In genomic region chr5:112737472-112738179, GRCh38 we compare ENCODE assay signal across 8 cellular contexts. TPM values are rescaled to one million over a fixed set of nuclear protein-coding genes. Genes with fewer than 3 reads are reported as not detected.
DNase-seq lines count a peak whose midpoint lies in the region; ATAC-seq, FAIRE-seq and TF ChIP-seq lines count a peak whose summit lies in the region.

Gene APC (plus strand): TSS chr5:112737885. CDS start chr5:112754891, 17,006 bp downstream.

- DNase-seq in GM12891 (ENCODE audit: insufficient read length, low spot score) (peak; percentile 65), NCI-H1694 treated with DMSO at 0.1 percent for 48 hours (lab: John Stamatoyannopoulos, UW) (peak; percentile 79), T-helper 2 cell (peak; percentile 54 to 83 (median 72)), anterior cingulate cortex (lab: John Stamatoyannopoulos, UW) (peak; percentile 84 to 99 (median 96)), right cardiac atrium (peak; percentile 97 to 99 (median 97)), psoas muscle (peak; percentile 95), ureter (ENCODE audit: low spot score) (peak; percentile 92)

- TF ChIP-seq POLR2A in GM12891 (IDR thresholded peaks at IDR 0.05; ENCODE audit: low read depth, low read length): peak; percentile 79

- TF ChIP-seq CTCF in psoas muscle (IDR thresholded peaks at IDR 0.05): no peak

- FAIRE-seq in GM12891 (lab: Jason Lieb, UNC): peak; percentile 99

- H3K27ac ChIP-seq in right cardiac atrium (ENCODE audit: low read length) (peak within 1 kb of the TSS; percentile 67), psoas muscle (peak within 1 kb of the TSS; percentile 66)

- H3K9me3 ChIP-seq in right cardiac atrium (ENCODE audit: control insufficient read depth, low read length): no peaks in the 10 kb centered on the region
- no peaks in the 10 kb centered on the region for H3K9me3 ChIP-seq in psoas muscle

- ATAC-seq in HG02759 (IDR thresholded peaks at IDR 0.05; ENCODE audit: unreplicated experiment) (peak; percentile 100), right cardiac atrium (peak; percentile 100), psoas muscle (peak; percentile 98 to 99 (median 99))

- H3K4me1 ChIP-seq in right cardiac atrium (ENCODE audit: control insufficient read depth, insufficient read depth, low read length) (peaks cover 5% of the 10 kb centered on the region), psoas muscle (peaks cover 20% of the 10 kb centered on the region)

- intact Hi-C loops in right cardiac atrium (cut with DNase I) (no loop called here), psoas muscle (cut with DNase I) (no loop called here)

- H3K36me3 ChIP-seq in psoas muscle (ENCODE audit: insufficient read depth in 1 of 2, low read depth in 1 of 2): no peaks in the 10 kb centered on the region

- peak within 1 kb of the TSS; percentile 68 for H3K4me3 ChIP-seq in right cardiac atrium (ENCODE audit: low read length)
- peak within 1 kb of the TSS; percentile 72 for H3K4me3 ChIP-seq in psoas muscle

- H3K27me3 ChIP-seq in right cardiac atrium (ENCODE audit: control insufficient read depth, insufficient read depth) (no peaks in the 10 kb centered on the region), psoas muscle (ENCODE audit: insufficient read depth in 3 of 3, low read length in 2 of 3) (no peaks in the 10 kb centered on the region)

- WGBS in right cardiac atrium: under 1% methylated on average over 36 of the region's 36 CpGs
- WGBS in psoas muscle, 3 donors: 2 to 7% (median 5%) methylated on average over 36 of the region's 36 CpGs

TF ChIP-seq in GM12891, 5 proteins besides CTCF, POLR2A, EP300 and RAD21:
- TF ChIP-seq POLR2AphosphoS5 (IDR thresholded peaks at IDR 0.05; ENCODE audit: low read depth, low read length): peak; percentile 45; the same call in 1 of the 2 replicates
- no peak for TF ChIP-seq SPI1 (IDR thresholded peaks at IDR 0.05; ENCODE audit: low read depth, low read length)
- no peak for TF ChIP-seq POU2F2 (IDR thresholded peaks at IDR 0.05; ENCODE audit: low read depth, low read length)
- no peak for TF ChIP-seq TAF1 (IDR thresholded peaks at IDR 0.05; ENCODE audit: low read depth, low read length)

RNA-seq across cellular contexts. Expression of gene APC, which starts in this region (rescaled TPM):
- polyA plus RNA-seq in GM12891 (2012; ENCODE audit: low read depth, missing spikeins): 4.1 TPM
- total RNA-seq in right cardiac atrium (10 to 100 TPM; 41.2 to 46.3 (median 41.8) TPM), psoas muscle (10 to 100 TPM; 23.8 to 37.0 (median 29.6) TPM), ureter (40.4 TPM)
- polyA plus RNA-seq in right cardiac atrium (5.4 TPM), psoas muscle (10 to 100 TPM in 1 of 3 donors, 1 to 10 TPM in 2; 5.2 to 28.6 (median 6.7) TPM)

Comparison
In these comparisons a context has a peak if more than half of its experiments do, and no peak if none do; other contexts are left out.
1. Peak in every context shown above with its lines: DNase-seq, ATAC-seq, H3K4me3 ChIP-seq and H3K27ac ChIP-seq.